ENCODE assay signal across 1 cellular context in genomic region chr7:140972876-140973829, GRCh38.
TF ChIP-seq lines count a peak whose summit lies in the region.

No MANE protein-coding gene starts in this region.

TF ChIP-seq in K562, 482 proteins besides CTCF, POLR2A, EP300 and RAD21:
- TF ChIP-seq ZSCAN29 (IDR thresholded peaks at IDR 0.05) (no peak), PKNOX1 (IDR thresholded peaks at IDR 0.05) (0 out of 2 replicates have a peak, but pooled peaks have one; percentile 9), CEBPB (tag; IDR thresholded peaks at IDR 0.05) (0 out of 2 replicates have a peak, but pooled peaks have one; percentile 37)
